Comparison of ENCODE assay signal across 16 cellular contexts in the genomic region with DNA sequence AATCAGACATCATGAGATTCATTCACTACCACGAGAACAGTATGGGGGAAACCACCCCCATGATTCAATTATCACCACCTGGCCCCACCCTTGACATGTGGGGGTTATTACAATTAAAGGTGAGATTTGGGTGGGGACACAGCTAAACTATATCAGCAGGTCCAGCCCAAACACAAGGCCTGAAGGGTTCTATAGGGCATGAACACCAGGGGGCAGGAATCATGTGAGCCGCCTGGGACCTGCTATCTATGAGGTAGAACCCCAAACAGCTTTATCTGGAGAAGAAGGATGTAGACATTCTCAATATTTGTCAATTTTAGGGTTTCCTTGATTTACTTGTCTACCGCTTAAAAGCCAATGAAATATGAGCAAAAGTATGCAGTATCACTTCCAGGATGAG.
"Had no signal": no experiment of that assay in that cellular context is flagged by ENCODE, and none has a peak within 500 bp of the region (broad histone marks: within the 10 kb centered on the region; RNA-seq: fewer than 3 reads in every experiment).

No MANE protein-coding gene starts in this region.

- H3K27me3 ChIP-seq: brain microvascular endothelial cell, gastroesophageal sphincter, heart right ventricle, pancreas, suprapubic skin had no signal

- H3K27ac Mint-ChIP-seq: effector memory CD8-positive, alpha-beta T cell; naive B cell; stimulated activated naive CD8-positive, alpha-beta T cell treated with anti-CD3 and anti-CD28 coated beads, Interleukin-15, Interleukin-2, amounts not matched to agents 100 ng/mL and 50 ng/mL, for 24 hours; type B pancreatic cell had no signal

- H3K4me3 ChIP-seq: gastroesophageal sphincter, heart right ventricle, pancreas, suprapubic skin had no signal

- H3K36me3 ChIP-seq: brain microvascular endothelial cell, gastroesophageal sphincter, heart right ventricle, pancreas, suprapubic skin had no signal

- H3K36me3 Mint-ChIP-seq: naive B cell, type B pancreatic cell had no signal

- H3K9me3 Mint-ChIP-seq: stimulated activated naive CD8-positive, alpha-beta T cell treated with anti-CD3 and anti-CD28 coated beads, Interleukin-15, Interleukin-2, amounts not matched to agents 100 ng/mL and 50 ng/mL, for 24 hours; type B pancreatic cell had no signal

- ATAC-seq: effector memory CD8-positive, alpha-beta T cell; gastroesophageal sphincter; heart right ventricle; left lobe of liver; pancreas; sciatic nerve had no signal

- H3K9me3 ChIP-seq: gastroesophageal sphincter, heart right ventricle, pancreas, suprapubic skin had no signal

- H3K4me1 ChIP-seq: gastroesophageal sphincter, heart right ventricle, pancreas, suprapubic skin had no signal

- H3K27ac ChIP-seq: brain microvascular endothelial cell, gastroesophageal sphincter, heart right ventricle, pancreas, suprapubic skin had no signal

- H3K4me1 Mint-ChIP-seq: naive B cell had no signal

- H3K4me3 Mint-ChIP-seq: effector memory CD8-positive, alpha-beta T cell; naive B cell; stimulated activated naive CD8-positive, alpha-beta T cell treated with anti-CD3 and anti-CD28 coated beads, Interleukin-15, Interleukin-2, amounts not matched to agents 100 ng/mL and 50 ng/mL, for 24 hours; type B pancreatic cell had no signal

- H3K27me3 Mint-ChIP-seq: effector memory CD8-positive, alpha-beta T cell; naive B cell; stimulated activated naive CD8-positive, alpha-beta T cell treated with anti-CD3 and anti-CD28 coated beads, Interleukin-15, Interleukin-2, amounts not matched to agents 100 ng/mL and 50 ng/mL, for 24 hours; type B pancreatic cell had no signal

- DNase-seq: activated CD4-positive, alpha-beta T cell treated with anti-CD3 and anti-CD28 coated beads, Interleukin-2, amount 50 U/mL, for 1 hour; activated CD8-positive, alpha-beta memory T cell treated with anti-CD3 and anti-CD28 coated beads for 24 hours; activated naive CD4-positive, alpha-beta T cell treated with Interleukin-2 at 50 U/mL for 16 hours; anterior cingulate cortex; brain microvascular endothelial cell; dermis blood vessel endothelial cell; effector memory CD8-positive, alpha-beta T cell; heart right ventricle; naive B cell; pancreas had no signal
